In genomic region chr7:40649247-40649646, GRCh38 we compare ENCODE assay signal across 31 cellular contexts.
"Had no signal": no experiment of that assay in that cellular context is flagged by ENCODE, and none has a peak within 500 bp of the region (broad histone marks: within the 10 kb centered on the region; RNA-seq: fewer than 3 reads in every experiment).

No MANE protein-coding gene starts in this region.

- H3K27ac ChIP-seq: adrenal gland, ascending aorta, body of pancreas, brain microvascular endothelial cell, breast epithelium, cardiac muscle cell had no signal

- H3K27me3 ChIP-seq: adrenal gland, ascending aorta, body of pancreas, brain microvascular endothelial cell, breast epithelium, cardiac muscle cell had no signal

- H3K4me1 ChIP-seq: adrenal gland, ascending aorta, body of pancreas, breast epithelium had no signal

- ATAC-seq: activated naive CD4-positive, alpha-beta T cell treated with anti-CD3 and anti-CD28 coated beads, Interleukin-2, amount 50 U/mL, for 72 hours; activated naive CD8-positive, alpha-beta T cell treated with anti-CD3 and anti-CD28 coated beads, Interleukin-2, amount 50 U/mL, for 24 hours; activated T-cell treated with anti-CD3 and anti-CD28 coated beads, Interleukin-2, amount 50 U/mL, for 4 hours; activated T-cell treated with anti-CD3 and anti-CD28 coated beads, Interleukin-2, amount 50 U/mL, for 72 hours; activated T-helper 17 cell treated with anti-CD3 and anti-CD28 coated beads, Interleukin-2, amount 50 U/mL, for 72 hours; body of pancreas had no signal

- DNase-seq: activated effector memory CD4-positive, alpha-beta T cell treated with anti-CD3 and anti-CD28 coated beads, Interleukin-2, amount 50 U/mL, for 16 hours; activated effector memory CD4-positive, alpha-beta T cell treated with Interleukin-2 at 50 U/mL for 16 hours; activated gamma-delta T cell; activated gamma-delta T cell treated with Interleukin-2 at 50 U/mL for 16 hours; activated naive CD4-positive, alpha-beta T cell; activated naive CD4-positive, alpha-beta T cell treated with anti-CD3 and anti-CD28 coated beads for 36 hours; activated naive CD4-positive, alpha-beta T cell treated with anti-CD3 and anti-CD28 coated beads, Interleukin-2, amount 10 ng/mL, durations not matched to agents 7 days and 5 days; activated naive CD4-positive, alpha-beta T cell treated with anti-CD3 and anti-CD28 coated beads, Interleukin-2, amount 50 U/mL, for 16 hours; activated naive CD4-positive, alpha-beta T cell treated with Interleukin-2 at 50 U/mL for 16 hours; activated naive CD8-positive, alpha-beta T cell treated with anti-CD3 and anti-CD28 coated beads for 36 hours; activated naive CD8-positive, alpha-beta T cell treated with anti-CD3 and anti-CD28 coated beads, Interleukin-2, amount 10 ng/mL, durations not matched to agents 7 days and 5 days; activated naive CD8-positive, alpha-beta T cell treated with anti-CD3 and anti-CD28 coated beads, Interleukin-2, amount 50 U/mL, for 24 hours; activated T-cell treated with anti-CD3 and anti-CD28 coated beads, Interleukin-2, amount 50 U/mL, for 1 hour; activated T-cell treated with anti-CD3 and anti-CD28 coated beads, Interleukin-2, amount 50 U/mL, for 24 hours; activated T-cell treated with anti-CD3 and anti-CD28 coated beads, Interleukin-2, amount 50 U/mL, for 4 hours; activated T-cell treated with anti-CD3 and anti-CD28 coated beads, Interleukin-2, amount 50 U/mL, for 48 hours; activated T-cell treated with anti-CD3 and anti-CD28 coated beads, Interleukin-2, amount 50 U/mL, for 72 hours; adrenal gland; amniotic stem cell; amygdala; anterior cingulate cortex; aorta; body of pancreas; brain microvascular endothelial cell; central memory CD4-positive, alpha-beta T cell; cerebellar nuclear complex had no signal
